ENCODE assay signal across 12 cellular contexts in genomic region chr12:93090768-93091172, GRCh38.
DNase-seq lines count a peak whose midpoint lies in the region; ATAC-seq and TF ChIP-seq lines count a peak whose summit lies in the region.
"Had no signal": no experiment of that assay in that cellular context is flagged by ENCODE, and none has a peak within 500 bp of the region (broad histone marks: within the 10 kb centered on the region; RNA-seq: fewer than 3 reads in every experiment).

No MANE protein-coding gene starts in this region.

- no peak for TF ChIP-seq CTCF in cardiac fibroblast (IDR thresholded peaks at IDR 0.05; ENCODE audit: low read depth, low read length)

- no peak overlapping the region for H2BK120ac ChIP-seq in mesenchymal stem cell (ENCODE audit: low read depth, low read length)

- DNase-seq in activated CD4-positive, CD25-positive, alpha-beta regulatory T cell (lab: John Stamatoyannopoulos, UW): no peak
- DNase-seq in M059J (ENCODE audit: low read depth) (peak; percentile 85), cardiac fibroblast (ENCODE audit: low read depth in 2 of 2) (peak; percentile 48 to 89), mesenchymal stem cell (peak; percentile 53), left lobe of liver (ENCODE audit: low spot score) (no peak), NCI-H82 (lab: John Stamatoyannopoulos, UW) (no peak)
- DNase-seq: DND-41, lower lobe of right lung, NCI-H2029 treated with DMSO at 0.1 percent for 48 hours had no signal

- H4K8ac ChIP-seq in mesenchymal stem cell (ENCODE audit: low read length): no peak overlapping the region

- H3K36me3 ChIP-seq in mesenchymal stem cell (ENCODE audit: control insufficient read depth in 1 of 2, insufficient read depth in 2 of 2, low read depth in 1 of 2, low read length in 2 of 2): no peaks in the 10 kb centered on the region
- H3K36me3 ChIP-seq: lower lobe of right lung had no signal

- H3K27ac ChIP-seq in mesenchymal stem cell (ENCODE audit: low read length, poor library complexity, severe bottlenecking): peak overlapping the region; percentile 61
- H3K27ac ChIP-seq: lower lobe of right lung, parathyroid adenoma had no signal

- no peak overlapping the region for H2BK5ac ChIP-seq in mesenchymal stem cell (ENCODE audit: low read depth, low read length, poor library complexity, severe bottlenecking)

- H3K18ac ChIP-seq in mesenchymal stem cell (ENCODE audit: low read depth in 1 of 2, low read length in 2 of 2): no peak overlapping the region

- no peak overlapping the region for H2BK12ac ChIP-seq in mesenchymal stem cell (ENCODE audit: low read length in 2 of 2)

- H3K23ac ChIP-seq in mesenchymal stem cell (ENCODE audit: low read length in 2 of 2): no peak overlapping the region

- no peak overlapping the region for H3K4ac ChIP-seq in mesenchymal stem cell (ENCODE audit: low read depth in 1 of 2, low read length in 2 of 2)

- H3K4me3 ChIP-seq in cardiac fibroblast (replicated peaks in 1 of 2; ENCODE audit: low read depth in 2 of 2, low read length in 2 of 2): no peak overlapping the region
- no peak overlapping the region for H3K4me3 ChIP-seq in mesenchymal stem cell (ENCODE audit: insufficient read depth in 1 of 2, low read depth in 1 of 2, low read length in 2 of 2)
- H3K4me3 ChIP-seq: lower lobe of right lung had no signal

- H3K9me3 ChIP-seq in mesenchymal stem cell (ENCODE audit: control insufficient read depth, low read length): peaks cover 7% of the 10 kb centered on the region
- H3K9me3 ChIP-seq: lower lobe of right lung had no signal

- H3K4me1 ChIP-seq in mesenchymal stem cell (ENCODE audit: control insufficient read depth, insufficient read depth, low read depth, low read length): peaks cover 5% of the 10 kb centered on the region
- H3K4me1 ChIP-seq: lower lobe of right lung, parathyroid adenoma had no signal

- no peak overlapping the region for H3K14ac ChIP-seq in mesenchymal stem cell (ENCODE audit: low read length in 2 of 2)

- no peak overlapping the region for H3K9ac ChIP-seq in mesenchymal stem cell (ENCODE audit: low read length)
- H3K9ac ChIP-seq: parathyroid adenoma had no signal

- no peak overlapping the region for H2AFZ ChIP-seq in mesenchymal stem cell (ENCODE audit: low read depth, low read length)
- H2AFZ ChIP-seq: parathyroid adenoma had no signal

- H2AK5ac ChIP-seq in mesenchymal stem cell (ENCODE audit: low read length, severe bottlenecking): peak overlapping the region; percentile 83

- H3K79me1 ChIP-seq in mesenchymal stem cell (replicated peaks; ENCODE audit: low read length, poor library complexity, severe bottlenecking): no peaks in the 10 kb centered on the region

- H3K4me2 ChIP-seq in mesenchymal stem cell (ENCODE audit: low read length, poor library complexity, severe bottlenecking): no peak overlapping the region

- peak; percentile 76 to 79 for ATAC-seq in activated CD4-positive, CD25-positive, alpha-beta regulatory T cell treated with anti-CD3 and anti-CD28 coated beads, Interleukin-2, amount 50 U/mL, for 24 hours
- ATAC-seq in left lobe of liver (no peak), GM18511 (IDR thresholded peaks at IDR 0.05; ENCODE audit: unreplicated experiment) (no peak)

- H4K91ac ChIP-seq in mesenchymal stem cell (ENCODE audit: low read length): peak overlapping the region; percentile 53

- H3K27me3 ChIP-seq in mesenchymal stem cell (ENCODE audit: control insufficient read depth in 1 of 2, insufficient read depth in 1 of 2, low read length in 2 of 2): no peaks in the 10 kb centered on the region

- H2BK15ac ChIP-seq in mesenchymal stem cell (ENCODE audit: low read depth, poor library complexity, severe bottlenecking): no peak overlapping the region

Comparison
In these comparisons a context has a peak if more than half of its experiments do, and no peak if none do; other contexts are left out.
1. ATAC-seq: peak in activated CD4-positive, CD25-positive, alpha-beta regulatory T cell treated with anti-CD3 and anti-CD28 coated beads, Interleukin-2, amount 50 U/mL, for 24 hours (2 of 2); none in left lobe of liver (single experiment) and GM18511 (single experiment).
2. DNase-seq: peak in M059J (single experiment), cardiac fibroblast (2 of 2) and mesenchymal stem cell (single experiment); none in activated CD4-positive, CD25-positive, alpha-beta regulatory T cell (0 of 4), left lobe of liver (single experiment) and NCI-H82 (single experiment).